ENCODE assay signal across 10 cellular contexts in genomic region chr14:24630872-24631477, GRCh38. TPM values are rescaled to one million over a fixed set of nuclear protein-coding genes. Genes with fewer than 3 reads are reported as not detected.
DNase-seq lines count a peak whose midpoint lies in the region; ATAC-seq and TF ChIP-seq lines count a peak whose summit lies in the region.
"Had no signal": no experiment of that assay in that cellular context is flagged by ENCODE, and none has a peak within 500 bp of the region (broad histone marks: within the 10 kb centered on the region; RNA-seq: fewer than 3 reads in every experiment).

No MANE protein-coding gene starts in this region.

- H3K36me3 ChIP-seq in left ventricle myocardium inferior: no peaks in the 10 kb centered on the region
- no peaks in the 10 kb centered on the region for H3K36me3 ChIP-seq in upper lobe of right lung
- no peaks in the 10 kb centered on the region for H3K36me3 ChIP-seq in gastrocnemius medialis

- H3K27ac ChIP-seq in left ventricle myocardium inferior (replicated peaks): no peak overlapping the region
- H3K27ac ChIP-seq in upper lobe of right lung: no peak overlapping the region
- no peak overlapping the region for H3K27ac ChIP-seq in gastrocnemius medialis

- peak overlapping the region; percentile 79 for H3K4me3 Mint-ChIP-seq in activated CD4-positive, alpha-beta memory T cell treated with anti-CD3 and anti-CD28 coated beads for 36 hours
- H3K4me3 Mint-ChIP-seq: B cell had no signal

- H3K27me3 ChIP-seq in left ventricle myocardium inferior (ENCODE audit: low read depth) (peaks cover 13% of the 10 kb centered on the region), upper lobe of right lung (no peaks in the 10 kb centered on the region), gastrocnemius medialis (no peaks in the 10 kb centered on the region)

- in situ Hi-C loops in gastrocnemius medialis (cut with MboI; ENCODE audit: low sequenced_read_pairs in 4 of 4): no loop called here

- peaks cover 26% of the 10 kb centered on the region for H3K36me3 Mint-ChIP-seq in activated CD4-positive, alpha-beta memory T cell treated with anti-CD3 and anti-CD28 coated beads for 36 hours

- H3K27me3 Mint-ChIP-seq in activated CD4-positive, alpha-beta memory T cell treated with anti-CD3 and anti-CD28 coated beads for 36 hours: no peaks in the 10 kb centered on the region
- H3K27me3 Mint-ChIP-seq: B cell had no signal

- no peak for TF ChIP-seq POLR2A in gastrocnemius medialis (IDR thresholded peaks at IDR 0.05)

- POLR2A ChIA-PET in activated CD4-positive, alpha-beta memory T cell treated with anti-CD3 and anti-CD28 coated beads for 36 hours (lab: Charles Lee): interaction anchor here (1.0 kb wide), 1 partner anchor 32 kb away, joined by 3 read pairs; no protein-coding TSS in a partner anchor

- DNase-seq in Right ventricle myocardium inferior (ENCODE audit: missing footprints) (no peak), left ventricle myocardium inferior (no peak), fibroblast of villous mesenchyme (ENCODE audit: low read depth) (peak; percentile 20), upper lobe of right lung (no peak), nucleus accumbens (lab: John Stamatoyannopoulos, UW) (no peak), gastrocnemius medialis (no peak)
- DNase-seq in activated CD4-positive, alpha-beta memory T cell treated with anti-CD3 and anti-CD28 coated beads for 36 hours: no peak
- DNase-seq: NCI-H2171 had no signal

- intact Hi-C loops in Right ventricle myocardium inferior (cut with DNase I) (no loop called here), left ventricle myocardium inferior (cut with micrococcal nuclease) (no loop called here), upper lobe of right lung (cut with DNase I) (no loop called here), gastrocnemius medialis (cut with DNase I; ENCODE audit: low total_unique reads) (no loop called here)
- intact Hi-C loops in activated CD4-positive, alpha-beta memory T cell treated with anti-CD3 and anti-CD28 coated beads for 36 hours (cut with micrococcal nuclease): no loop called here

- ATAC-seq in Right ventricle myocardium inferior (peak; percentile 34), upper lobe of right lung (peak; percentile 67), gastrocnemius medialis (no peak), GM19324 (IDR thresholded peaks at IDR 0.05; ENCODE audit: low FRiP score, unreplicated experiment) (no peak)

- peak overlapping the region; percentile 78 for H3K27ac Mint-ChIP-seq in activated CD4-positive, alpha-beta memory T cell treated with anti-CD3 and anti-CD28 coated beads for 36 hours
- H3K27ac Mint-ChIP-seq: B cell had no signal

- CTCF ChIA-PET in activated CD4-positive, alpha-beta memory T cell treated with anti-CD3 and anti-CD28 coated beads for 36 hours (lab: Charles Lee): no interaction called here

- H3K4me1 Mint-ChIP-seq in activated CD4-positive, alpha-beta memory T cell treated with anti-CD3 and anti-CD28 coated beads for 36 hours (ENCODE audit: low read depth): peaks cover 9% of the 10 kb centered on the region
- H3K4me1 Mint-ChIP-seq: B cell had no signal

- H3K4me1 ChIP-seq in left ventricle myocardium inferior (no peaks in the 10 kb centered on the region), upper lobe of right lung (no peaks in the 10 kb centered on the region), gastrocnemius medialis (no peaks in the 10 kb centered on the region)

- H3K4me3 ChIP-seq in left ventricle myocardium inferior (no peak overlapping the region), fibroblast of villous mesenchyme (ENCODE audit: low read depth, low read length) (no peak overlapping the region), upper lobe of right lung (no peak overlapping the region), gastrocnemius medialis (no peak overlapping the region)

- H3K9me3 ChIP-seq in left ventricle myocardium inferior (replicated peaks): no peaks in the 10 kb centered on the region
- no peaks in the 10 kb centered on the region for H3K9me3 ChIP-seq in upper lobe of right lung
- H3K9me3 ChIP-seq in gastrocnemius medialis: no peaks in the 10 kb centered on the region

- no peaks in the 10 kb centered on the region for H3K9me3 Mint-ChIP-seq in activated CD4-positive, alpha-beta memory T cell treated with anti-CD3 and anti-CD28 coated beads for 36 hours

- TF ChIP-seq CTCF in left ventricle myocardium inferior (IDR thresholded peaks at IDR 0.05; ENCODE audit: borderline replicate concordance) (no peak), fibroblast of villous mesenchyme (IDR thresholded peaks at IDR 0.05; ENCODE audit: insufficient read depth, low read depth, low read length) (no peak), upper lobe of right lung (IDR thresholded peaks at IDR 0.05) (no peak), gastrocnemius medialis (IDR thresholded peaks at IDR 0.05 in 4 of 5, conservative IDR thresholded peaks at IDR 0.05 in 1 of 5) (no peak)

RNA-seq across cellular contexts. Expression of gene GZMB, which starts 3.0 kb away (rescaled TPM):
- 1.8 TPM for total RNA-seq in Right ventricle myocardium inferior
- 0.52 TPM for total RNA-seq in left ventricle myocardium inferior
- total RNA-seq in activated CD4-positive, alpha-beta memory T cell treated with anti-CD3 and anti-CD28 coated beads for 36 hours: 1,000 to 10,000 TPM; 2,258 to 2,294 TPM
- total RNA-seq in fibroblast of villous mesenchyme: not detected in 2 replicates
- total RNA-seq in upper lobe of right lung: 8.1 TPM
- total RNA-seq in gastrocnemius medialis: under 1 TPM in 1 of 4 donors, not detected in 3; 0.62 TPM

RNA-seq across cellular contexts. Expression of gene GZMH, which starts 21.5 kb away (rescaled TPM):
- 1.2 TPM for total RNA-seq in Right ventricle myocardium inferior
- not detected for total RNA-seq in left ventricle myocardium inferior
- total RNA-seq in activated CD4-positive, alpha-beta memory T cell treated with anti-CD3 and anti-CD28 coated beads for 36 hours: 10 to 100 TPM; 65.6 to 67.9 TPM
- total RNA-seq in fibroblast of villous mesenchyme: not detected in 2 replicates
- 4.7 TPM for total RNA-seq in upper lobe of right lung
- not detected for total RNA-seq in gastrocnemius medialis
- total RNA-seq: B cell had no signal

RNA-seq across cellular contexts. Expression of gene CTSG, which starts 54.9 kb away (rescaled TPM):
- total RNA-seq in Right ventricle myocardium inferior: 2.6 TPM
- total RNA-seq in left ventricle myocardium inferior: 0.80 TPM
- not detected for total RNA-seq in activated CD4-positive, alpha-beta memory T cell treated with anti-CD3 and anti-CD28 coated beads for 36 hours
- total RNA-seq in fibroblast of villous mesenchyme: not detected in 2 replicates
- total RNA-seq in upper lobe of right lung: 9.7 TPM
- total RNA-seq in gastrocnemius medialis: 1 to 10 TPM in 1 of 4 donors, under 1 TPM in 1, not detected in 2; 0.72 to 1.3 TPM
- total RNA-seq: B cell had no signal

Comparison
In these comparisons a context has a peak if more than half of its experiments do, and no peak if none do; other contexts are left out.
1. ATAC-seq: peak in Right ventricle myocardium inferior (single experiment) and upper lobe of right lung (single experiment); none in gastrocnemius medialis (0 of 2) and GM19324 (single experiment).
2. RNA of gene GZMB, which starts 3.0 kb away (total RNA-seq): 2,258 to 2,294 TPM in activated CD4-positive, alpha-beta memory T cell treated with anti-CD3 and anti-CD28 coated beads for 36 hours; 8.1 TPM in upper lobe of right lung (single experiment), 1.8 TPM in Right ventricle myocardium inferior (single experiment), 0.62 TPM in gastrocnemius medialis, 0.52 TPM in left ventricle myocardium inferior (single experiment) and not detected in fibroblast of villous mesenchyme; every median in the first group is over 100 times any median in the second.
3. RNA of gene GZMH, which starts 21.5 kb away (total RNA-seq): 65.6 to 67.9 TPM in activated CD4-positive, alpha-beta memory T cell treated with anti-CD3 and anti-CD28 coated beads for 36 hours; 4.7 TPM in upper lobe of right lung (single experiment), 1.2 TPM in Right ventricle myocardium inferior (single experiment), not detected in left ventricle myocardium inferior (single experiment), not detected in fibroblast of villous mesenchyme and not detected in gastrocnemius medialis; every median in the first group is over 10 times any median in the second.